Comparison of ENCODE assay signal across 18 cellular contexts in the genomic region with DNA sequence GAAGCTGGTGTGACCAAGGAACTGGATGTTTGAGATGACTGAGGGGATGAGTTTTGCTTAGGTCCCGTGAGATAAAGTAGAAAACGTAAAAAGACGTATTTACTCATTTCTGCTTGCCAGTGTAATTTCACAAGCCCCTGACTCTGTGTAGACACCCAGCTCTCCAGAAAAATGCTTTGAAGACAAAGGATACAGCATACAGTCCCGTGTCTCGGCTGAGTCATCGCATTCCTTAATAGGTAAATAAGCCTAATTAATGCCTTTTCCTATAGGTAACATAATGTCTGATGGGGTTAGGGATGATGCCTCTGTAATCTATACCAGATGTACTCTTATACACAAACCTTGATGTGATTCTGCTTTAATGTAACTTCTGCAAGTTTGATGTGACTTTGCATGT. TPM values are rescaled to one million over a fixed set of nuclear protein-coding genes. Genes with fewer than 3 reads are reported as not detected.
DNase-seq lines count a peak whose midpoint lies in the region; ATAC-seq, FAIRE-seq and TF ChIP-seq lines count a peak whose summit lies in the region.
"Had no signal": no experiment of that assay in that cellular context is flagged by ENCODE, and none has a peak within 500 bp of the region (broad histone marks: within the 10 kb centered on the region; RNA-seq: fewer than 3 reads in every experiment).

No MANE protein-coding gene starts in this region.

- no peak overlapping the region for H4K91ac ChIP-seq in H1 (replicated peaks; ENCODE audit: insufficient read length, low read length)

- no peak overlapping the region for H3K9ac ChIP-seq in Karpas-422 (ENCODE audit: low read length)
- H3K9ac ChIP-seq in H1 (replicated peaks in 1 of 4; ENCODE audit: extremely low read depth in 1 of 4, low read depth in 3 of 4, low read length in 3 of 4): no peak overlapping the region
- H3K9ac ChIP-seq: BLaER1 had no signal

- no peak overlapping the region for H3K4me2 ChIP-seq in Karpas-422 (ENCODE audit: low read depth, low read length, poor library complexity, severe bottlenecking)
- no peak overlapping the region for H3K4me2 ChIP-seq in H1 (ENCODE audit: insufficient read depth in 1 of 2, low read depth in 2 of 2, low read length in 2 of 2)
- H3K4me2 ChIP-seq: BLaER1 had no signal

- no peak for TF ChIP-seq RAD21 in H1 (IDR thresholded peaks at IDR 0.05 in 1 of 2, conservative IDR thresholded peaks at IDR 0.05 in 1 of 2; ENCODE audit: low read depth in 2 of 2, low read length in 2 of 2)

- H4K5ac ChIP-seq in H1 (ENCODE audit: insufficient read length, low read depth, low read length): no peak overlapping the region

- no peaks in the 10 kb centered on the region for H3K79me1 ChIP-seq in H1 (ENCODE audit: low read depth, low read length)

- no peak overlapping the region for H3K4ac ChIP-seq in H1 (replicated peaks; ENCODE audit: insufficient read length, low read depth, low read length)

- no peak overlapping the region for H2BK12ac ChIP-seq in H1 (ENCODE audit: low read depth, low read length)

- H3K14ac ChIP-seq in H1 (ENCODE audit: insufficient read length): no peak overlapping the region

- no peaks in the 10 kb centered on the region for H3K23me2 ChIP-seq in H1 (ENCODE audit: low read depth, low read length)

- H3K4me1 ChIP-seq in Karpas-422 (ENCODE audit: low read length): peaks cover 32% of the 10 kb centered on the region
- H3K4me1 ChIP-seq in H1 (replicated peaks in 1 of 4; ENCODE audit: control insufficient read depth in 3 of 4, insufficient read depth in 4 of 4, low read length in 3 of 4): peaks cover 1 to 6% (median 3%) of the 10 kb centered on the region in 4 experiments; a peak in 5 of 7 replicates
- H3K4me1 ChIP-seq: HAP-1 had no signal

- TF ChIP-seq CTCF in H1 (IDR thresholded peaks at IDR 0.05; ENCODE audit: control extremely low read depth in 1 of 3, insufficient read depth in 1 of 3, low read depth in 1 of 3, low read length in 3 of 3) (no peak), retinal pigment epithelial cell (conservative IDR thresholded peaks at IDR 0.05; ENCODE audit: low read depth, low read length) (no peak)

- DNase-seq in ELR (ENCODE audit: low read depth): peak; percentile 46
- no peak for DNase-seq in Karpas-422
- no peak for DNase-seq in H1 (ENCODE audit: low read depth in 1 of 2, low spot score in 2 of 2)
- DNase-seq in retinal pigment epithelial cell (ENCODE audit: low read depth): peak; percentile 12
- DNase-seq in UCSD-AML1 (lab: John Stamatoyannopoulos, UW; ENCODE audit: unreplicated experiment): no peak
- DNase-seq in substantia nigra (lab: John Stamatoyannopoulos, UW): no peak
- DNase-seq: CD8-positive, alpha-beta memory T cell; KBM-7; NCI-H1092; NCI-H345; SHP77 treated with DMSO at 0.1 percent for 48 hours had no signal

- H2AFZ ChIP-seq in Karpas-422 (ENCODE audit: low read length) (peak overlapping the region; percentile 26; the same call in 1 of the 2 replicates), H1 (ENCODE audit: low read length) (no peak overlapping the region)

- no peaks in the 10 kb centered on the region for H3K9me2 ChIP-seq in Karpas-422 (replicated peaks; ENCODE audit: insufficient read depth, low read length)

- H3K4me3 ChIP-seq in Karpas-422 (ENCODE audit: low read length) (no peak overlapping the region), H1 (ENCODE audit: extremely low read depth in 1 of 4, insufficient read depth in 2 of 4, low read depth in 3 of 4, low read length in 4 of 4) (no peak overlapping the region), retinal pigment epithelial cell (ENCODE audit: low read length) (no peak overlapping the region)
- H3K4me3 ChIP-seq: BLaER1, HAP-1 had no signal

- no peak for TF ChIP-seq EP300 in H1 (IDR thresholded peaks at IDR 0.05; ENCODE audit: borderline replicate concordance in 1 of 2, low read depth in 2 of 2, low read length in 2 of 2)

- H3K56ac ChIP-seq in H1 (replicated peaks; ENCODE audit: insufficient read length, low read depth, low read length): no peak overlapping the region

- no peak for TF ChIP-seq POLR2A in H1 (IDR thresholded peaks at IDR 0.05; ENCODE audit: control extremely low read depth in 1 of 2, low read depth in 2 of 2, low read length in 2 of 2)

- H4K20me1 ChIP-seq in Karpas-422 (ENCODE audit: insufficient read depth, low read depth, low read length) (no peaks in the 10 kb centered on the region), H1 (replicated peaks in 1 of 2; ENCODE audit: control insufficient read depth in 1 of 2, insufficient read depth in 2 of 2, low read length in 2 of 2) (no peaks in the 10 kb centered on the region)
- H4K20me1 ChIP-seq: BLaER1 had no signal

- H4K8ac ChIP-seq in H1 (ENCODE audit: extremely low read depth, insufficient read depth, low read length): no peak overlapping the region

- no peak for ATAC-seq in GM21515 (IDR thresholded peaks at IDR 0.05; ENCODE audit: unreplicated experiment)

- FAIRE-seq in H1 (lab: Jason Lieb, UNC): no peak
- FAIRE-seq: HTR-8/SVneo, RCC 7860 had no signal

- no peak overlapping the region for H2AK5ac ChIP-seq in H1 (ENCODE audit: low read depth, low read length)

- H2BK120ac ChIP-seq in H1 (replicated peaks; ENCODE audit: low read depth, low read length): no peak overlapping the region

- no peak overlapping the region for H3K18ac ChIP-seq in H1 (ENCODE audit: extremely low read depth, low read length)

- POLR2A ChIA-PET in H1 (lab: Charles Lee; ENCODE audit: partially characterized antibody): interaction anchor here (1.1 to 1.4 kb wide), 2 partner anchors 63 to 207 kb away, joined by 3 to 4 read pairs; no protein-coding TSS in a partner anchor

- H3K27me3 ChIP-seq in Karpas-422 (ENCODE audit: low read length) (no peaks in the 10 kb centered on the region), H1 (replicated peaks in 1 of 4; ENCODE audit: control insufficient read depth in 3 of 4, extremely low read depth in 1 of 4, insufficient read depth in 3 of 4, low read length in 3 of 4) (no peaks in the 10 kb centered on the region)
- H3K27me3 ChIP-seq: BLaER1 had no signal

- H3K27ac ChIP-seq in Karpas-422 (ENCODE audit: low read length) (peak overlapping the region; percentile 56), H1 (ENCODE audit: low read depth, low read length) (no peak overlapping the region), substantia nigra (ENCODE audit: low read depth, low read length, poor library complexity, severe bottlenecking) (no peak overlapping the region)
- H3K27ac ChIP-seq: BLaER1 had no signal

- no peak overlapping the region for H2BK15ac ChIP-seq in H1 (ENCODE audit: low read length)

- H2BK5ac ChIP-seq in H1 (ENCODE audit: low read depth, low read length): no peak overlapping the region

- CTCF ChIA-PET in H1 (lab: Charles Lee; ENCODE audit: partially characterized antibody): interaction anchor here (0.6 to 5.8 kb wide), 13 partner anchors 63 to 1431 kb away, joined by 3 to 48 read pairs (median 5); a partner anchor contains a TSS

- 83% methylated on average over 6 of the region's 6 CpGs; no CpG with 5 or more reads in 1 of the 2 experiments for WGBS in H1 (ENCODE audit: extremely low coverage in 1 of 2, insufficient coverage in 1 of 2, insufficient read length in 1 of 2, insufficient replicate concordance in 2 of 2, low coverage in 1 of 2, low lambda C conversion rate in 2 of 2, missing lambda C conversion rate in 1 of 2), 2 experiments

- H2BK20ac ChIP-seq in H1 (ENCODE audit: low read length): no peak overlapping the region

- H3K79me2 ChIP-seq in Karpas-422 (ENCODE audit: low read length): peaks cover under 1% of the 10 kb centered on the region
- H3K79me2 ChIP-seq in H1 (ENCODE audit: control insufficient read depth in 1 of 2, insufficient read depth in 2 of 2, low read length in 2 of 2): no peaks in the 10 kb centered on the region

- H3K36me3 ChIP-seq in Karpas-422 (ENCODE audit: insufficient read depth, low read length) (no peaks in the 10 kb centered on the region), H1 (ENCODE audit: control insufficient read depth in 2 of 4, insufficient read depth in 4 of 4, low read length in 3 of 4) (no peaks in the 10 kb centered on the region)
- H3K36me3 ChIP-seq: BLaER1, HAP-1 had no signal

- H3K9me3 ChIP-seq in Karpas-422 (ENCODE audit: low read length) (no peaks in the 10 kb centered on the region), H1 (ENCODE audit: insufficient read depth in 2 of 2, low read depth in 1 of 2, low read length in 1 of 2) (no peaks in the 10 kb centered on the region)
- H3K9me3 ChIP-seq: BLaER1, HAP-1 had no signal

- H3K23ac ChIP-seq in H1 (ENCODE audit: insufficient read length): no peak overlapping the region

TF ChIP-seq in H1, 55 proteins besides CTCF, POLR2A, EP300 and RAD21:
- TF ChIP-seq BRCA1 (IDR thresholded peaks at IDR 0.05; ENCODE audit: low read depth, low read length) (no peak), JUND (IDR thresholded peaks at IDR 0.05; ENCODE audit: low read length) (peak; percentile 57; the same call in 1 of the 2 replicates)

RNA-seq across cellular contexts. Expression of a gene that starts 20.2 kb away (rescaled TPM):
- 20.4 and 22.4 TPM in 2 replicates for total RNA-seq in Karpas-422 (2014; rRNA removed; shearing (Covaris generic); ENCODE audit: low replicate concordance)
- 0.30 TPM in 1 of 2 replicates, not detected in the other for total RNA-seq in H1 (2021; fragmentation: NEBNext Ultra II Directional; extraction: Animal tissue kit (Norgen Biotek cat#: 25700))
- not detected in 2 replicates for polyA plus RNA-seq in H1 (2011; rRNA removed)
- 0.17 TPM for polyA plus RNA-seq in H1 (2011; cell fraction: cytosol; rRNA removed)
- not detected for polyA plus RNA-seq in H1 (2011; cell fraction: nucleus; rRNA removed)
- not detected in 4 replicates for polyA plus RNA-seq in H1 (2012, experiment 1 of 2)
- 0.12 TPM for polyA plus RNA-seq in H1 (2012, experiment 2 of 2)
- 0.36 TPM for polyA plus RNA-seq in H1 (2013, experiment 1 of 2)
- 0.31 TPM for polyA plus RNA-seq in H1 (2013, experiment 2 of 2)
- not detected in 2 replicates for polyA minus RNA-seq in H1 (2011; rRNA and poly(A)+ RNA removed)
- not detected for polyA minus RNA-seq in H1 (2011; cell fraction: cytosol; rRNA and poly(A)+ RNA removed)
- not detected for polyA minus RNA-seq in H1 (2011; cell fraction: nucleus; rRNA and poly(A)+ RNA removed)
- total RNA-seq: M059J had no signal
- polyA plus RNA-seq: AG04450; CD8-positive, alpha-beta memory T cell had no signal

RNA-seq across cellular contexts. Expression of a gene that starts 51.2 kb away (rescaled TPM):
- total RNA-seq in Karpas-422 (2014; rRNA removed; shearing (Covaris generic); ENCODE audit: low replicate concordance): not detected in 2 replicates
- 23.2 and 23.5 TPM in 2 replicates for total RNA-seq in H1 (2021; fragmentation: NEBNext Ultra II Directional; extraction: Animal tissue kit (Norgen Biotek cat#: 25700))
- 18.5 and 26.6 TPM in 2 replicates for polyA plus RNA-seq in H1 (2011; rRNA removed)
- polyA plus RNA-seq in H1 (2011; cell fraction: cytosol; rRNA removed): 27.9 TPM
- polyA plus RNA-seq in H1 (2011; cell fraction: nucleus; rRNA removed): 13.0 TPM
- polyA plus RNA-seq in H1 (2012, experiment 1 of 2): 21.7 to 29.2 TPM (median 25.5 TPM) in 4 replicates
- 8.2 TPM for polyA plus RNA-seq in H1 (2012, experiment 2 of 2)
- 35.2 TPM for polyA plus RNA-seq in H1 (2013, experiment 1 of 2)
- polyA plus RNA-seq in H1 (2013, experiment 2 of 2): 36.8 TPM
- 63.7 and 96.8 TPM in 2 replicates for polyA minus RNA-seq in H1 (2011; rRNA and poly(A)+ RNA removed)
- 16.1 TPM for polyA minus RNA-seq in H1 (2011; cell fraction: cytosol; rRNA and poly(A)+ RNA removed)
- 14.8 TPM for polyA minus RNA-seq in H1 (2011; cell fraction: nucleus; rRNA and poly(A)+ RNA removed)

Comparison
In these comparisons a context has a peak if more than half of its experiments do, and no peak if none do; other contexts are left out.
1. DNase-seq: peak in ELR (single experiment) and retinal pigment epithelial cell (single experiment); none in Karpas-422 (single experiment), H1 (0 of 2), UCSD-AML1 (single experiment) and substantia nigra (0 of 49).
2. RNA of a gene that starts 20.2 kb away (total RNA-seq): 20.4 to 22.4 TPM in Karpas-422; 0.30 TPM in H1; every median in the first group is over 10 times any median in the second.
3. RNA of a gene that starts 51.2 kb away (total RNA-seq): 23.2 to 23.5 TPM in H1; not detected in Karpas-422; every median in the first group is over 10 times any median in the second.